8 cellular contexts compared by ENCODE assay signal in genomic region chr5:150488519-150489357, GRCh38. TPM values are rescaled to one million over a fixed set of nuclear protein-coding genes. Genes with fewer than 3 reads are reported as not detected.
DNase-seq lines count a peak whose midpoint lies in the region; ATAC-seq lines count a peak whose summit lies in the region.

No MANE protein-coding gene starts in this region.

- intact Hi-C loops in Right ventricle myocardium superior (cut with DNase I), result loop anchor here (2.0 kb wide), 1 partner anchor 34 kb away; no protein-coding TSS in a partner anchor

- H3K27ac Mint-ChIP-seq in T-helper 2 cell treated with Interferon-gamma antibody and Interleukin-4, amounts not matched to agents 5 μg/mL and 100 μg/mL, for 36 hours, result no peak overlapping the region

- in situ Hi-C loops in G401 (cut with HindIII; ENCODE audit: low sequenced_read_pairs), result no loop called here

- DNase-seq in G401 (ENCODE audit: low spot score) (peak; percentile 52), UCSD-AML1 (lab: John Stamatoyannopoulos, UW; ENCODE audit: unreplicated experiment) (peak; percentile 56), Right ventricle myocardium superior (peak; percentile 88), putamen (ENCODE audit: low spot score) (peak; percentile 76), SHP77 (lab: John Stamatoyannopoulos, UW) (no peak), A172 (ENCODE audit: low spot score) (no peak)
- no peak for DNase-seq in T-helper 2 cell treated with Interferon-gamma antibody and Interleukin-4, amounts not matched to agents 5 μg/mL and 100 μg/mL, for 36 hours (ENCODE audit: low spot score)

- ATAC-seq in Right ventricle myocardium superior (ENCODE audit: poor library complexity) (peak; percentile 75), GM21360 (IDR thresholded peaks at IDR 0.05; ENCODE audit: unreplicated experiment) (no peak)

- no peak overlapping the region for H3K4me3 Mint-ChIP-seq in T-helper 2 cell treated with Interferon-gamma antibody and Interleukin-4, amounts not matched to agents 5 μg/mL and 100 μg/mL, for 36 hours

- H3K4me1 Mint-ChIP-seq in T-helper 2 cell treated with Interferon-gamma antibody and Interleukin-4, amounts not matched to agents 5 μg/mL and 100 μg/mL, for 36 hours (ENCODE audit: low read depth), result peaks cover 6% of the 10 kb centered on the region

- no peaks in the 10 kb centered on the region for H3K36me3 Mint-ChIP-seq in T-helper 2 cell treated with Interferon-gamma antibody and Interleukin-4, amounts not matched to agents 5 μg/mL and 100 μg/mL, for 36 hours (ENCODE audit: low read depth)

- H3K27me3 Mint-ChIP-seq in T-helper 2 cell treated with Interferon-gamma antibody and Interleukin-4, amounts not matched to agents 5 μg/mL and 100 μg/mL, for 36 hours (ENCODE audit: low read depth), result peaks cover 22% of the 10 kb centered on the region

- H3K9me3 Mint-ChIP-seq in T-helper 2 cell treated with Interferon-gamma antibody and Interleukin-4, amounts not matched to agents 5 μg/mL and 100 μg/mL, for 36 hours, result no peaks in the 10 kb centered on the region

RNA-seq across cellular contexts. Expression of gene NDST1, which starts 19.2 kb away (rescaled TPM):
- total RNA-seq in G401 (2014; rRNA removed; shearing (Covaris generic)), result 68.1 and 76.0 TPM in 2 replicates
- total RNA-seq in Right ventricle myocardium superior, result 50.8 TPM
- total RNA-seq in A172 (2014; rRNA removed; shearing (Covaris generic)), result 55.4 and 77.8 TPM in 2 replicates

RNA-seq across cellular contexts. Expression of gene RPS14, which starts 39.2 kb away (rescaled TPM):
- total RNA-seq in G401 (2014; rRNA removed; shearing (Covaris generic)), result 3,973 and 5,195 TPM in 2 replicates
- 1,133 TPM for total RNA-seq in Right ventricle myocardium superior
- 2,916 and 3,804 TPM in 2 replicates for total RNA-seq in A172 (2014; rRNA removed; shearing (Covaris generic))

Comparison
In these comparisons a context has a peak if more than half of its experiments do, and no peak if none do; other contexts are left out.
1. DNase-seq: peak in G401 (single experiment), UCSD-AML1 (single experiment), Right ventricle myocardium superior (single experiment) and putamen (single experiment); none in SHP77 (0 of 2), A172 (single experiment) and T-helper 2 cell treated with Interferon-gamma antibody and Interleukin-4, amounts not matched to agents 5 μg/mL and 100 μg/mL, for 36 hours (single experiment).